8 cellular contexts compared by ENCODE assay signal in genomic region chr14:102694530-102695171, GRCh38.
A peak's percentile ranks its signal among the peaks of the same experiment; 100 is the strongest.
DNase-seq lines count a peak whose midpoint lies in the region; ATAC-seq and TF ChIP-seq lines count a peak whose summit lies in the region.

No MANE protein-coding gene starts in this region.

- intact Hi-C loops in dorsolateral prefrontal cortex (cut with DNase I): loop anchor here (5.0 to 10.0 kb wide), 8 partner anchors 83 to 598 kb away; partner anchors contain the start of genes TRAF3 (in 2 of the 2), EXOC3L4 (in 1 of the 2) and RCOR1 (in 1 of the 2)
- intact Hi-C loops in lower leg skin (cut with DNase I; ENCODE audit: low total_unique reads): no loop called here

- DNase-seq in AG20443 (ENCODE audit: low spot score): peak; percentile 80
- DNase-seq in GM20000 (ENCODE audit: low spot score): peak; percentile 70
- peak; percentile 78 for DNase-seq in NCI-H345 (lab: John Stamatoyannopoulos, UW)
- DNase-seq in dorsolateral prefrontal cortex: peak in 5 of 10 donors; percentile 36 to 72 (median 55)
- peak; percentile 80 to 89 for DNase-seq in lower leg skin (ENCODE audit: low spot score in 2 of 2)
- DNase-seq in stimulated activated CD8-positive, alpha-beta memory T cell treated with anti-CD3 and anti-CD28 coated beads, Interleukin-12 subunit alpha, Interleukin-12 subunit beta, amount 100 ng/mL, for 1 hour (ENCODE audit: low read depth): peak; percentile 46

- WGBS in lower leg skin, 2 donors: 25 to 32% methylated on average over 8 of the region's 8 CpGs

- H3K27me3 ChIP-seq in dorsolateral prefrontal cortex: no peaks in the 10 kb centered on the region

- peak overlapping the region in 1 of 59 donors; percentile 21 for H3K27ac ChIP-seq in dorsolateral prefrontal cortex

- TF ChIP-seq POLR2A in lower leg skin (IDR thresholded peaks at IDR 0.05): no peak

- H3K4me3 ChIP-seq in dorsolateral prefrontal cortex (peak overlapping the region in 2 of 59 donors; percentile 4 to 7), lower leg skin (ENCODE audit: low read depth, poor library complexity, severe bottlenecking) (no peak overlapping the region)

- TF ChIP-seq CTCF in GM20000 (IDR thresholded peaks at IDR 0.05; ENCODE audit: extremely low read depth, missing control alignments): peak; percentile 15
- TF ChIP-seq CTCF in dorsolateral prefrontal cortex (IDR thresholded peaks at IDR 0.05 in 54 of 56, conservative IDR thresholded peaks at IDR 0.05 in 2 of 56; ENCODE audit: low read depth in 1 of 56, partially characterized antibody in 56 of 56): peak; percentile 56 to 94 (median 84)
- TF ChIP-seq CTCF in lower leg skin (IDR thresholded peaks at IDR 0.05): no peak

- ATAC-seq in activated CD4-positive, CD25-positive, alpha-beta regulatory T cell treated with anti-CD3 and anti-CD28 coated beads, Interleukin-2, amount 50 U/mL, for 24 hours: peak; percentile 44 to 73
- no peak for ATAC-seq in GM21528 (IDR thresholded peaks at IDR 0.05; ENCODE audit: low FRiP score, unreplicated experiment)

Comparison
In these comparisons a context has a peak if more than half of its experiments do, and no peak if none do; other contexts are left out.
1. CTCF ChIP-seq: peak in GM20000 (single experiment) and dorsolateral prefrontal cortex (56 of 56); none in lower leg skin (0 of 3).